29 cellular contexts compared by ENCODE assay signal in the genomic region with DNA sequence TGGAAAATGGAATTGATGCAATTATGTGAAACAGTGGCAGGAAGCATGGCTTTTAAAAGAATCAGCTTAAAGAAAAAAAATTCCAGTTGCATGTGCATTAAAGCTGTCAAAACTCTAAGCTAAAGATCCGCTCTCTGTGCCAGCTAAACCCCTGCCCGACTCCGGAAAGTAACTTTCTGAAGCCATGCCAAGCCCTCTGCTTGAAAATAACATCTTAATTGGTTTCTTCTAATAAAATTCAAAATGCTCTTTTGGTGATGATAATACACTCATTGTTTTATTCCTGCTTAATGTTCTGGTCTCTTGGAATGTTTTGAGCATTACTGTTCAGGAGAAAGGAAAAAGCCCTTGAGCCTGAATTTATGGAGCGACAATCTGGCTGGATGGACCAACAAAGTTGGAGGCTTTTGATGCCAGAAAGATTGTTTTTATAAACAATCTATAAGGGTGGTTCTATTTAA. TPM values are rescaled to one million over a fixed set of nuclear protein-coding genes. Genes with fewer than 3 reads are reported as not detected.
DNase-seq lines count a peak whose midpoint lies in the region; ATAC-seq and TF ChIP-seq lines count a peak whose summit lies in the region.
"Had no signal": no experiment of that assay in that cellular context is flagged by ENCODE, and none has a peak within 500 bp of the region (broad histone marks: within the 10 kb centered on the region; RNA-seq: fewer than 3 reads in every experiment).

No MANE protein-coding gene starts in this region.

- TF ChIP-seq CTCF in retinal pigment epithelial cell (conservative IDR thresholded peaks at IDR 0.05; ENCODE audit: low read depth, low read length) = no peak

- no peaks in the 10 kb centered on the region for H3K27me3 Mint-ChIP-seq in activated CD4-positive, alpha-beta T cell treated with anti-CD3 and anti-CD28 coated beads, Interleukin-2, amount 10 ng/mL, durations not matched to agents 24 days and 14 days
- H3K27me3 Mint-ChIP-seq: activated B cell treated with CpG ODN at 0.5 μM for 24 hours; activated CD4-positive, alpha-beta memory T cell treated with anti-CD3 and anti-CD28 coated beads for 36 hours; activated naive CD8-positive, alpha-beta T cell; activated T-helper 17 cell treated with anti-CD3 and anti-CD28 coated beads, Interleukin-2, amount 50 U/mL, for 72 hours; CD4-positive, alpha-beta memory T cell; naive B cell; stimulated activated naive CD8-positive, alpha-beta T cell treated with anti-CD3 and anti-CD28 coated beads, Interleukin-15, Interleukin-2, amounts not matched to agents 100 ng/mL and 50 ng/mL, for 24 hours had no signal

- H3K4me1 Mint-ChIP-seq in activated CD4-positive, alpha-beta T cell treated with anti-CD3 and anti-CD28 coated beads, Interleukin-2, amount 10 ng/mL, durations not matched to agents 24 days and 14 days = no peaks in the 10 kb centered on the region
- H3K4me1 Mint-ChIP-seq: activated B cell treated with CpG ODN at 0.5 μM for 24 hours; activated T-helper 17 cell treated with anti-CD3 and anti-CD28 coated beads, Interleukin-2, amount 50 U/mL, for 72 hours; CD4-positive, alpha-beta memory T cell; naive B cell had no signal

- H3K9me3 Mint-ChIP-seq in activated CD4-positive, alpha-beta T cell treated with anti-CD3 and anti-CD28 coated beads, Interleukin-2, amount 10 ng/mL, durations not matched to agents 24 days and 14 days = no peaks in the 10 kb centered on the region
- H3K9me3 Mint-ChIP-seq in activated naive CD4-positive, alpha-beta T cell treated with anti-CD3 and anti-CD28 coated beads, Interleukin-2, amount 50 U/mL, for 72 hours = no peaks in the 10 kb centered on the region
- H3K9me3 Mint-ChIP-seq: activated CD4-positive, alpha-beta memory T cell treated with anti-CD3 and anti-CD28 coated beads for 36 hours; H9; naive B cell; stimulated activated naive CD8-positive, alpha-beta T cell treated with anti-CD3 and anti-CD28 coated beads, Interleukin-15, Interleukin-2, amounts not matched to agents 100 ng/mL and 50 ng/mL, for 24 hours had no signal

- H3K36me3 Mint-ChIP-seq in activated CD4-positive, alpha-beta T cell treated with anti-CD3 and anti-CD28 coated beads, Interleukin-2, amount 10 ng/mL, durations not matched to agents 24 days and 14 days (ENCODE audit: low read depth) = no peaks in the 10 kb centered on the region
- no peaks in the 10 kb centered on the region for H3K36me3 Mint-ChIP-seq in activated naive CD4-positive, alpha-beta T cell treated with anti-CD3 and anti-CD28 coated beads, Interleukin-2, amount 50 U/mL, for 72 hours
- H3K36me3 Mint-ChIP-seq: activated CD4-positive, alpha-beta memory T cell treated with anti-CD3 and anti-CD28 coated beads for 36 hours; activated naive CD8-positive, alpha-beta T cell; CD4-positive, alpha-beta memory T cell had no signal

- H3K4me3 Mint-ChIP-seq in activated CD4-positive, alpha-beta T cell treated with anti-CD3 and anti-CD28 coated beads, Interleukin-2, amount 10 ng/mL, durations not matched to agents 24 days and 14 days = no peak overlapping the region
- H3K4me3 Mint-ChIP-seq: activated B cell treated with CpG ODN at 0.5 μM for 24 hours; activated CD4-positive, alpha-beta memory T cell treated with anti-CD3 and anti-CD28 coated beads for 36 hours; activated naive CD8-positive, alpha-beta T cell; activated T-helper 17 cell treated with anti-CD3 and anti-CD28 coated beads, Interleukin-2, amount 50 U/mL, for 72 hours; CD4-positive, alpha-beta memory T cell; H9; naive B cell; stimulated activated naive CD8-positive, alpha-beta T cell treated with anti-CD3 and anti-CD28 coated beads, Interleukin-15, Interleukin-2, amounts not matched to agents 100 ng/mL and 50 ng/mL, for 24 hours had no signal

- peak; percentile 54 for DNase-seq in NCI-H1105 treated with DMSO at 0.1 percent for 48 hours (lab: John Stamatoyannopoulos, UW)
- no peak for DNase-seq in NCI-H1105 (lab: John Stamatoyannopoulos, UW)
- peak; percentile 62 for DNase-seq in RPMI7951 (ENCODE audit: low read depth)
- DNase-seq in foreskin melanocyte = peak; percentile 90
- peak; percentile 93 for DNase-seq in retinal pigment epithelial cell (ENCODE audit: low read depth)
- DNase-seq in activated CD4-positive, alpha-beta T cell treated with anti-CD3 and anti-CD28 coated beads, Interleukin-2, amount 10 ng/mL, durations not matched to agents 24 days and 14 days = no peak
- DNase-seq in NAMALWA (ENCODE audit: low spot score) = no peak
- DNase-seq in activated naive CD4-positive, alpha-beta T cell treated with anti-CD3 and anti-CD28 coated beads, Interleukin-2, amount 50 U/mL, for 72 hours (ENCODE audit: low spot score in 2 of 2) = no peak
- DNase-seq: activated B cell treated with CpG ODN at 0.5 μM for 24 hours; activated CD4-positive, alpha-beta memory T cell treated with anti-CD3 and anti-CD28 coated beads for 36 hours; AML-193; CD4-positive, alpha-beta memory T cell; effector memory CD4-positive, alpha-beta T cell; erythroblast; H9; KBM-7; mesendoderm; MM.1S; naive B cell; NCI-H146; NCI-H2107 had no signal

- intact Hi-C loops in activated CD4-positive, alpha-beta T cell treated with anti-CD3 and anti-CD28 coated beads, Interleukin-2, amount 10 ng/mL, durations not matched to agents 24 days and 14 days (cut with micrococcal nuclease) = no loop called here

- no peak overlapping the region for H3K27ac Mint-ChIP-seq in activated CD4-positive, alpha-beta T cell treated with anti-CD3 and anti-CD28 coated beads, Interleukin-2, amount 10 ng/mL, durations not matched to agents 24 days and 14 days
- H3K27ac Mint-ChIP-seq in activated naive CD4-positive, alpha-beta T cell treated with anti-CD3 and anti-CD28 coated beads, Interleukin-2, amount 50 U/mL, for 72 hours = no peak overlapping the region
- H3K27ac Mint-ChIP-seq: activated B cell treated with CpG ODN at 0.5 μM for 24 hours; activated CD4-positive, alpha-beta memory T cell treated with anti-CD3 and anti-CD28 coated beads for 36 hours; activated naive CD8-positive, alpha-beta T cell; activated T-helper 17 cell treated with anti-CD3 and anti-CD28 coated beads, Interleukin-2, amount 50 U/mL, for 72 hours; CD4-positive, alpha-beta memory T cell; H9; naive B cell; stimulated activated naive CD8-positive, alpha-beta T cell treated with anti-CD3 and anti-CD28 coated beads, Interleukin-15, Interleukin-2, amounts not matched to agents 100 ng/mL and 50 ng/mL, for 24 hours had no signal

- no peak overlapping the region for H3K4me3 ChIP-seq in retinal pigment epithelial cell (ENCODE audit: low read length)
- H3K4me3 ChIP-seq: cardiac muscle cell, coronary artery, thoracic aorta had no signal

- no peak for ATAC-seq in activated naive CD4-positive, alpha-beta T cell treated with anti-CD3 and anti-CD28 coated beads, Interleukin-2, amount 50 U/mL, for 72 hours
- ATAC-seq: activated T-helper 17 cell treated with anti-CD3 and anti-CD28 coated beads, Interleukin-2, amount 50 U/mL, for 72 hours; Right ventricle myocardium inferior had no signal

RNA-seq across cellular contexts. Expression of gene SEMA3C, which starts 11.7 kb away (rescaled TPM):
- total RNA-seq in RPMI7951 (2014; rRNA removed; shearing (Covaris generic)) = 111 and 119 TPM in 2 replicates
- total RNA-seq in activated CD4-positive, alpha-beta T cell treated with anti-CD3 and anti-CD28 coated beads, Interleukin-2, amount 10 ng/mL, durations not matched to agents 24 days and 14 days = not detected in 2 replicates
- not detected for total RNA-seq in activated naive CD4-positive, alpha-beta T cell treated with anti-CD3 and anti-CD28 coated beads, Interleukin-2, amount 50 U/mL, for 72 hours
- total RNA-seq: activated B cell treated with CpG ODN at 0.5 μM for 24 hours; activated CD4-positive, alpha-beta memory T cell treated with anti-CD3 and anti-CD28 coated beads for 36 hours; activated T-helper 17 cell treated with anti-CD3 and anti-CD28 coated beads, Interleukin-2, amount 50 U/mL, for 72 hours; OCI-LY7 had no signal

Comparison
In these comparisons a context has a peak if more than half of its experiments do, and no peak if none do; other contexts are left out.
1. DNase-seq: peak in NCI-H1105 treated with DMSO at 0.1 percent for 48 hours (single experiment), RPMI7951 (single experiment), foreskin melanocyte (single experiment) and retinal pigment epithelial cell (single experiment); none in NCI-H1105 (single experiment), activated CD4-positive, alpha-beta T cell treated with anti-CD3 and anti-CD28 coated beads, Interleukin-2, amount 10 ng/mL, durations not matched to agents 24 days and 14 days (single experiment), NAMALWA (single experiment) and activated naive CD4-positive, alpha-beta T cell treated with anti-CD3 and anti-CD28 coated beads, Interleukin-2, amount 50 U/mL, for 72 hours (0 of 2).
2. RNA of gene SEMA3C, which starts 11.7 kb away (total RNA-seq): 111 to 119 TPM in RPMI7951; not detected in activated naive CD4-positive, alpha-beta T cell treated with anti-CD3 and anti-CD28 coated beads, Interleukin-2, amount 50 U/mL, for 72 hours and not detected in activated CD4-positive, alpha-beta T cell treated with anti-CD3 and anti-CD28 coated beads, Interleukin-2, amount 10 ng/mL, durations not matched to agents 24 days and 14 days; every median in the first group is over 10 times any median in the second.